ENCODE assay signal across 16 cellular contexts in the genomic region with DNA sequence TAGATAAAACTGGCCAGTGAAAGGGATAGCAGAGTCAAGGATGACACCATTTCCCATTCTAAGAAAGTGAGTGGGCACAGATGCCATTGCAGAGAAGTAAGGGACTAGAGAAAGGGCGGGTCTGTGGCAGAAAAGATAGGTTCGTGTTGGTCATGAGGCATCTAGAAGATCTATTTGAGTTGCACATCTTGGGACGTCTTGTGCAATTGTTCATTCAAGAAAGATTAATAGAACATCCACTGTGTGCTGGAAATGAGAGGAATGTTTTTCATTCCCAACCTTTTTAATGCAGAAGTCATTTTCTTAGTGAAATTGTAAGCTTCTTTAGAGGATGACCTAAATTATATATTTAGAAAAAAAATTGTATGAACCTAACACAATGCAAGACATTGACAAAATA.
DNase-seq lines count a peak whose midpoint lies in the region; ATAC-seq and TF ChIP-seq lines count a peak whose summit lies in the region.
"Had no signal": no experiment of that assay in that cellular context is flagged by ENCODE, and none has a peak within 500 bp of the region (broad histone marks: within the 10 kb centered on the region; RNA-seq: fewer than 3 reads in every experiment).

No MANE protein-coding gene starts in this region.

- H3K4me3 Mint-ChIP-seq in activated naive CD4-positive, alpha-beta T cell treated with anti-CD3 and anti-CD28 coated beads, Interleukin-2, amount 50 U/mL, for 24 hours: no peak overlapping the region
- peak overlapping the region; percentile 10 for H3K4me3 Mint-ChIP-seq in T-helper 17 cell
- no peak overlapping the region for H3K4me3 Mint-ChIP-seq in activated T-cell treated with anti-CD3 and anti-CD28 coated beads, Interleukin-2, amount 50 U/mL, for 4 hours
- H3K4me3 Mint-ChIP-seq: CD4-positive, CD25-positive, alpha-beta regulatory T cell; H9; IgD-negative memory B cell had no signal

- peak overlapping the region; percentile 36 for H3K27ac Mint-ChIP-seq in activated naive CD4-positive, alpha-beta T cell treated with anti-CD3 and anti-CD28 coated beads, Interleukin-2, amount 50 U/mL, for 24 hours
- H3K27ac Mint-ChIP-seq in T-helper 17 cell: no peak overlapping the region
- H3K27ac Mint-ChIP-seq: CD4-positive, CD25-positive, alpha-beta regulatory T cell; H9; IgD-negative memory B cell had no signal

- H2AFZ ChIP-seq in PC-3 (ENCODE audit: low read length): no peak overlapping the region

- H3K4me1 Mint-ChIP-seq in activated naive CD4-positive, alpha-beta T cell treated with anti-CD3 and anti-CD28 coated beads, Interleukin-2, amount 50 U/mL, for 24 hours: no peaks in the 10 kb centered on the region
- H3K4me1 Mint-ChIP-seq in T-helper 17 cell: peaks cover 5% of the 10 kb centered on the region
- H3K4me1 Mint-ChIP-seq in activated T-cell treated with anti-CD3 and anti-CD28 coated beads, Interleukin-2, amount 50 U/mL, for 4 hours (ENCODE audit: low read depth): no peaks in the 10 kb centered on the region
- H3K4me1 Mint-ChIP-seq: CD4-positive, CD25-positive, alpha-beta regulatory T cell; H9; IgD-negative memory B cell had no signal

- no peak overlapping the region for H3K27ac ChIP-seq in PC-3 (ENCODE audit: low read length)
- H3K27ac ChIP-seq: 22Rv1, BLaER1 had no signal

- no peaks in the 10 kb centered on the region for H3K4me1 ChIP-seq in PC-3 (ENCODE audit: insufficient read depth, low read length)
- H3K4me1 ChIP-seq: BLaER1 had no signal

- ATAC-seq in T-helper 17 cell (no peak), PC-3 (no peak)
- no peak for ATAC-seq in activated T-cell treated with anti-CD3 and anti-CD28 coated beads, Interleukin-2, amount 50 U/mL, for 4 hours

- no peak overlapping the region for H3K4me3 ChIP-seq in PC-3 (ENCODE audit: low read length)
- H3K4me3 ChIP-seq: BLaER1 had no signal

- H3F3A ChIP-seq in PC-3 (ENCODE audit: low read length, unreplicated experiment): no peaks in the 10 kb centered on the region

- no peaks in the 10 kb centered on the region for H3K9me3 Mint-ChIP-seq in activated naive CD4-positive, alpha-beta T cell treated with anti-CD3 and anti-CD28 coated beads, Interleukin-2, amount 50 U/mL, for 24 hours
- no peaks in the 10 kb centered on the region for H3K9me3 Mint-ChIP-seq in activated T-cell treated with anti-CD3 and anti-CD28 coated beads, Interleukin-2, amount 50 U/mL, for 4 hours
- H3K9me3 Mint-ChIP-seq: CD4-positive, CD25-positive, alpha-beta regulatory T cell; H9 had no signal

- intact Hi-C loops in PC-3 (cut with micrococcal nuclease): no loop called here

- CTCF ChIA-PET in PC-3 (lab: Charles Lee): no interaction called here

- H3K27me3 ChIP-seq in PC-3 (ENCODE audit: low read length): peaks cover 6% of the 10 kb centered on the region; the same call in 1 of the 2 replicates
- H3K27me3 ChIP-seq: BLaER1 had no signal

- no peaks in the 10 kb centered on the region for H3K9me2 ChIP-seq in PC-3 (replicated peaks; ENCODE audit: low read length)

- no peaks in the 10 kb centered on the region for H3K27me3 Mint-ChIP-seq in activated naive CD4-positive, alpha-beta T cell treated with anti-CD3 and anti-CD28 coated beads, Interleukin-2, amount 50 U/mL, for 24 hours
- H3K27me3 Mint-ChIP-seq in T-helper 17 cell: no peaks in the 10 kb centered on the region
- no peaks in the 10 kb centered on the region for H3K27me3 Mint-ChIP-seq in activated T-cell treated with anti-CD3 and anti-CD28 coated beads, Interleukin-2, amount 50 U/mL, for 4 hours (ENCODE audit: low read depth)
- H3K27me3 Mint-ChIP-seq: CD4-positive, CD25-positive, alpha-beta regulatory T cell had no signal

- no peak overlapping the region for H3K4me2 ChIP-seq in PC-3 (ENCODE audit: low read length)
- H3K4me2 ChIP-seq: BLaER1 had no signal

- BruUV-seq in PC-3 (replicated peaks; lab: Mats Ljungman, UMichigan): no TSS peak

- no peak for DNase-seq in activated naive CD4-positive, alpha-beta T cell (lab: John Stamatoyannopoulos, UW)
- DNase-seq in T-helper 17 cell: no peak
- peak; percentile 49 for DNase-seq in iris pigment epithelial cell (ENCODE audit: low read depth)
- no peak for DNase-seq in NCI-H128 (lab: John Stamatoyannopoulos, UW; ENCODE audit: unreplicated experiment)
- DNase-seq in activated T-cell treated with anti-CD3 and anti-CD28 coated beads, Interleukin-2, amount 50 U/mL, for 4 hours: no peak
- no peak for DNase-seq in PC-3
- DNase-seq: AML-193; Calu3; CD4-positive, CD25-positive, alpha-beta regulatory T cell; DMS 273 treated with DMSO at 0.1 percent for 48 hours; GOT3; H9 had no signal

- no peaks in the 10 kb centered on the region for H3K9me3 ChIP-seq in T-helper 17 cell (ENCODE audit: control insufficient read depth, low read length, poor library complexity, severe bottlenecking)
- H3K9me3 ChIP-seq in PC-3 (ENCODE audit: low read length): no peaks in the 10 kb centered on the region
- H3K9me3 ChIP-seq: BLaER1 had no signal

- TF ChIP-seq CTCF in PC-3 (conservative IDR thresholded peaks at IDR 0.05; ENCODE audit: low read depth, low read length): no peak

- no peaks in the 10 kb centered on the region for H3K36me3 Mint-ChIP-seq in activated naive CD4-positive, alpha-beta T cell treated with anti-CD3 and anti-CD28 coated beads, Interleukin-2, amount 50 U/mL, for 24 hours
- H3K36me3 Mint-ChIP-seq in T-helper 17 cell (ENCODE audit: low read depth): no peaks in the 10 kb centered on the region
- H3K36me3 Mint-ChIP-seq in activated T-cell treated with anti-CD3 and anti-CD28 coated beads, Interleukin-2, amount 50 U/mL, for 4 hours (ENCODE audit: insufficient read depth): no peaks in the 10 kb centered on the region
- H3K36me3 Mint-ChIP-seq: CD4-positive, CD25-positive, alpha-beta regulatory T cell; IgD-negative memory B cell had no signal

- H3K36me3 ChIP-seq in PC-3 (ENCODE audit: low read depth, low read length): no peaks in the 10 kb centered on the region
- H3K36me3 ChIP-seq: BLaER1 had no signal

- no peak overlapping the region for H3K9ac ChIP-seq in PC-3 (ENCODE audit: low read length)
- H3K9ac ChIP-seq: BLaER1 had no signal

- no peaks in the 10 kb centered on the region for H4K20me1 ChIP-seq in PC-3 (ENCODE audit: low read length)
- H4K20me1 ChIP-seq: BLaER1 had no signal

- H3K79me2 ChIP-seq in PC-3 (ENCODE audit: low read length): no peaks in the 10 kb centered on the region

- POLR2A ChIA-PET in PC-3 (lab: Charles Lee; ENCODE audit: unreplicated experiment): no interaction called here
